Comparison of ENCODE assay signal across 8 cellular contexts in genomic region chr14:102319351-102320032, GRCh38. TPM values are rescaled to one million over a fixed set of nuclear protein-coding genes. Genes with fewer than 3 reads are reported as not detected.
A peak's percentile ranks its signal among the peaks of the same experiment; 100 is the strongest.
DNase-seq lines count a peak whose midpoint lies in the region; ATAC-seq, FAIRE-seq and TF ChIP-seq lines count a peak whose summit lies in the region.

TSS of gene ZNF839 (plus strand) at chr14:102319746. CDS start at chr14:102319766, 20 bp downstream.

- H3K36me3 ChIP-seq in pancreas: no peaks in the 10 kb centered on the region
- no peaks in the 10 kb centered on the region for H3K36me3 ChIP-seq in thyroid gland

- no peaks in the 10 kb centered on the region for H3K27me3 ChIP-seq in pancreas
- no peaks in the 10 kb centered on the region for H3K27me3 ChIP-seq in thyroid gland

- TF ChIP-seq POLR2A in thyroid gland (IDR thresholded peaks at IDR 0.05): peak in 1 of 2 donors; percentile 49

- ATAC-seq in HG02759 (IDR thresholded peaks at IDR 0.05; ENCODE audit: unreplicated experiment) (peak; percentile 64), Right ventricle myocardium inferior (peak; percentile 76), pancreas (peak; percentile 58 to 78 (median 70))
- peak; percentile 71 for ATAC-seq in activated naive CD8-positive, alpha-beta T cell treated with anti-CD3 and anti-CD28 coated beads, Interleukin-2, amount 10 ng/mL, durations not matched to agents 7 days and 5 days (ENCODE audit: low read depth)

- no peak for FAIRE-seq in pancreas (lab: Jason Lieb, UNC)

- whole genome bisulfite sequencing in pancreas, 2 donors: 0% methylated on average over 36 to 71 of the region's 71 CpGs
- 0% methylated on average over 3 to 9 of the region's 71 CpGs for WGBS in thyroid gland, 2 donors

- POLR2A ChIA-PET in activated naive CD8-positive, alpha-beta T cell treated with anti-CD3 and anti-CD28 coated beads, Interleukin-2, amount 10 ng/mL, durations not matched to agents 7 days and 5 days (lab: Charles Lee): interaction anchor here (0.6 to 2.7 kb wide), 7 partner anchors 43 to 588 kb away, joined by 3 to 13 read pairs (median 4); partner anchors contain the start of genes CINP and TECPR2

- peaks cover 35% of the 10 kb centered on the region for H3K4me1 Mint-ChIP-seq in activated naive CD8-positive, alpha-beta T cell treated with anti-CD3 and anti-CD28 coated beads, Interleukin-2, amount 10 ng/mL, durations not matched to agents 7 days and 5 days

- H3K9me3 ChIP-seq in pancreas: no peaks in the 10 kb centered on the region
- no peaks in the 10 kb centered on the region for H3K9me3 ChIP-seq in thyroid gland

- H3K27ac ChIP-seq in pancreas (peak within 1 kb of the TSS; percentile 73 to 90 (median 84)), thyroid gland (peak within 1 kb of the TSS; percentile 66 to 95 (median 91))

- intact Hi-C loops in Right ventricle myocardium inferior (cut with DNase I) (loop anchor here (5.0 to 10.0 kb wide), 6 partner anchors 102 to 615 kb away; partner anchors contain the start of genes ANKRD9, DYNC1H1 and PPP2R5C), pancreas (cut with DNase I) (no loop called here), thyroid gland (cut with DNase I) (loop anchor here (10.0 kb wide), 1 partner anchor 275 kb away; no protein-coding TSS in a partner anchor)

- no peak for TF ChIP-seq CTCF in GM12865 (IDR thresholded peaks at IDR 0.05; ENCODE audit: insufficient read depth, low read depth, low read length, missing control alignments)
- no peak for TF ChIP-seq CTCF in pancreas (IDR thresholded peaks at IDR 0.05)
- TF ChIP-seq CTCF in thyroid gland (IDR thresholded peaks at IDR 0.05): peak in 1 of 6 experiments; percentile 30

- H3K27me3 Mint-ChIP-seq in activated naive CD8-positive, alpha-beta T cell treated with anti-CD3 and anti-CD28 coated beads, Interleukin-2, amount 10 ng/mL, durations not matched to agents 7 days and 5 days: no peaks in the 10 kb centered on the region

- H3K27ac Mint-ChIP-seq in activated naive CD8-positive, alpha-beta T cell treated with anti-CD3 and anti-CD28 coated beads, Interleukin-2, amount 10 ng/mL, durations not matched to agents 7 days and 5 days: peak within 1 kb of the TSS; percentile 91

- no peaks in the 10 kb centered on the region for H3K9me3 Mint-ChIP-seq in activated naive CD8-positive, alpha-beta T cell treated with anti-CD3 and anti-CD28 coated beads, Interleukin-2, amount 10 ng/mL, durations not matched to agents 7 days and 5 days

- H3K4me3 Mint-ChIP-seq in activated naive CD8-positive, alpha-beta T cell treated with anti-CD3 and anti-CD28 coated beads, Interleukin-2, amount 10 ng/mL, durations not matched to agents 7 days and 5 days: peak within 1 kb of the TSS; percentile 95

- DNase-seq in GM12865 (ENCODE audit: low read depth) (peak; percentile 95), NCI-H146 (lab: John Stamatoyannopoulos, UW) (peak; percentile 85), SW480 (ENCODE audit: low spot score) (peak; percentile 89), Right ventricle myocardium inferior (ENCODE audit: missing footprints) (peak; percentile 96), pancreas (peak; percentile 90 to 97 (median 93)), thyroid gland (peak; percentile 92 to 93)
- peak; percentile 98 for DNase-seq in activated naive CD8-positive, alpha-beta T cell treated with anti-CD3 and anti-CD28 coated beads, Interleukin-2, amount 10 ng/mL, durations not matched to agents 7 days and 5 days

- H3K4me1 ChIP-seq in pancreas: peaks cover 6 to 17% (median 10%) of the 10 kb centered on the region in 3 donors
- H3K4me1 ChIP-seq in thyroid gland: peaks cover 20 to 33% of the 10 kb centered on the region in 2 donors

- H3K4me3 ChIP-seq in GM12865 (ENCODE audit: low read depth, low read length) (peak within 1 kb of the TSS; percentile 84), pancreas (peak within 1 kb of the TSS; percentile 57 to 82 (median 68)), thyroid gland (replicated peaks in 1 of 3) (peak within 1 kb of the TSS; percentile 1 to 69 (median 40))

- no peaks in the 10 kb centered on the region for H3K36me3 Mint-ChIP-seq in activated naive CD8-positive, alpha-beta T cell treated with anti-CD3 and anti-CD28 coated beads, Interleukin-2, amount 10 ng/mL, durations not matched to agents 7 days and 5 days

RNA-seq across cellular contexts. Expression of gene ZNF839, which starts in this region (rescaled TPM):
- 10 to 100 TPM; 13.9 to 17.3 TPM for total RNA-seq in activated naive CD8-positive, alpha-beta T cell treated with anti-CD3 and anti-CD28 coated beads, Interleukin-2, amount 10 ng/mL, durations not matched to agents 7 days and 5 days
- total RNA-seq in Right ventricle myocardium inferior: 7.6 TPM
- total RNA-seq in pancreas: 1 to 10 TPM; 5.9 to 8.3 (median 6.8) TPM
- 10 to 100 TPM; 16.3 to 24.9 TPM for polyA plus RNA-seq in pancreas
- total RNA-seq in thyroid gland: 10 to 100 TPM in 3 of 4 donors, 1 to 10 TPM in 1; 9.1 to 14.2 (median 12.9) TPM

Comparison
In these comparisons a context has a peak if more than half of its experiments do, and no peak if none do; other contexts are left out.
1. Peak in every context shown above with its lines: DNase-seq, ATAC-seq, H3K4me3 ChIP-seq and H3K27ac ChIP-seq.
2. intact Hi-C loops: an anchor here in Right ventricle myocardium inferior (5.0 to 10.0 kb wide) and thyroid gland (10.0 kb wide); none called in pancreas.